Comparison of ENCODE assay signal across 10 cellular contexts in genomic region chr19:21587117-21587461, GRCh38.
A peak's percentile ranks its signal among the peaks of the same experiment; 100 is the strongest.
DNase-seq lines count a peak whose midpoint lies in the region; ATAC-seq and TF ChIP-seq lines count a peak whose summit lies in the region.
"Had no signal": no experiment of that assay in that cellular context is flagged by ENCODE, and none has a peak within 500 bp of the region (broad histone marks: within the 10 kb centered on the region; RNA-seq: fewer than 3 reads in every experiment).

No MANE protein-coding gene starts in this region.

- no peaks in the 10 kb centered on the region for H3K27me3 ChIP-seq in vagina

- H3K9me3 ChIP-seq in vagina, result no peaks in the 10 kb centered on the region

- H3K27ac ChIP-seq in vagina, result peak overlapping the region; percentile 36

- H3K4me3 ChIP-seq in vagina, result peak overlapping the region; percentile 53 to 62

- no peak for ATAC-seq in activated naive CD4-positive, alpha-beta T cell treated with anti-CD3 and anti-CD28 coated beads, Interleukin-2, amount 50 U/mL, for 72 hours

- H3K4me3 Mint-ChIP-seq in activated naive CD4-positive, alpha-beta T cell treated with anti-CD3 and anti-CD28 coated beads, Interleukin-2, amount 50 U/mL, for 24 hours, result peak overlapping the region; percentile 51
- H3K4me3 Mint-ChIP-seq in glutamatergic neuron (ENCODE audit: unreplicated experiment) (peak overlapping the region; percentile 81), neural crest cell (peak overlapping the region; percentile 61)

- H3K4me1 Mint-ChIP-seq in activated naive CD4-positive, alpha-beta T cell treated with anti-CD3 and anti-CD28 coated beads, Interleukin-2, amount 50 U/mL, for 24 hours, result peaks cover 9% of the 10 kb centered on the region
- peaks cover 1% of the 10 kb centered on the region for H3K4me1 Mint-ChIP-seq in glutamatergic neuron (ENCODE audit: low read depth, unreplicated experiment)
- H3K4me1 Mint-ChIP-seq in neural crest cell, result no peaks in the 10 kb centered on the region

- no peak for TF ChIP-seq POLR2A in vagina (IDR thresholded peaks at IDR 0.05)

- H3K36me3 Mint-ChIP-seq in activated naive CD4-positive, alpha-beta T cell treated with anti-CD3 and anti-CD28 coated beads, Interleukin-2, amount 50 U/mL, for 24 hours, result peaks cover 4% of the 10 kb centered on the region
- H3K36me3 Mint-ChIP-seq in activated naive CD4-positive, alpha-beta T cell treated with anti-CD3 and anti-CD28 coated beads, Interleukin-2, amount 50 U/mL, for 72 hours, result peaks cover 0 to 8% of the 10 kb centered on the region in 2 donors
- H3K36me3 Mint-ChIP-seq in glutamatergic neuron (ENCODE audit: unreplicated experiment) (no peaks in the 10 kb centered on the region), neural crest cell (ENCODE audit: low read depth) (no peaks in the 10 kb centered on the region)

- H3K9me3 Mint-ChIP-seq in activated naive CD4-positive, alpha-beta T cell treated with anti-CD3 and anti-CD28 coated beads, Interleukin-2, amount 50 U/mL, for 24 hours, result no peaks in the 10 kb centered on the region
- H3K9me3 Mint-ChIP-seq in activated naive CD4-positive, alpha-beta T cell treated with anti-CD3 and anti-CD28 coated beads, Interleukin-2, amount 50 U/mL, for 72 hours, result peaks cover 0 to 4% of the 10 kb centered on the region in 2 donors
- H3K9me3 Mint-ChIP-seq in glutamatergic neuron (ENCODE audit: unreplicated experiment) (peaks cover 8% of the 10 kb centered on the region), neural crest cell (peaks cover 7% of the 10 kb centered on the region)

- peaks cover 6% of the 10 kb centered on the region for H3K27me3 Mint-ChIP-seq in activated naive CD4-positive, alpha-beta T cell treated with anti-CD3 and anti-CD28 coated beads, Interleukin-2, amount 50 U/mL, for 24 hours
- H3K27me3 Mint-ChIP-seq in glutamatergic neuron (ENCODE audit: unreplicated experiment) (peaks cover 8% of the 10 kb centered on the region), neural crest cell (ENCODE audit: low read depth) (peaks cover 22% of the 10 kb centered on the region)

- TF ChIP-seq CTCF in glutamatergic neuron (IDR thresholded peaks at IDR 0.05; ENCODE audit: partially characterized antibody, unreplicated experiment) (no peak), neural crest cell (conservative IDR thresholded peaks at IDR 0.05) (no peak), vagina (IDR thresholded peaks at IDR 0.05) (no peak)

- DNase-seq in activated naive CD4-positive, alpha-beta T cell treated with anti-CD3 and anti-CD28 coated beads, Interleukin-2, amount 50 U/mL, for 72 hours (ENCODE audit: low spot score in 2 of 2), result no peak
- DNase-seq in glutamatergic neuron (no peak), neural crest cell (ENCODE audit: low read depth, low spot score) (no peak), vagina (ENCODE audit: extremely low spot score in 2 of 2) (no peak), NCI-H1436 treated with DMSO at 0.1 percent for 48 hours (lab: John Stamatoyannopoulos, UW) (no peak), GDM1 (lab: John Stamatoyannopoulos, UW) (no peak), NCI-H2029 treated with DMSO at 0.1 percent for 48 hours (lab: John Stamatoyannopoulos, UW) (no peak)
- DNase-seq: cortex of kidney, NCI-H345 had no signal

- H3K4me1 ChIP-seq in vagina, result peaks cover 7% of the 10 kb centered on the region

- intact Hi-C loops in vagina (cut with DNase I), result no loop called here

- no peaks in the 10 kb centered on the region for H3K36me3 ChIP-seq in vagina

- H3K27ac Mint-ChIP-seq in activated naive CD4-positive, alpha-beta T cell treated with anti-CD3 and anti-CD28 coated beads, Interleukin-2, amount 50 U/mL, for 24 hours, result no peak overlapping the region
- peak overlapping the region in 1 of 2 donors; percentile 64 for H3K27ac Mint-ChIP-seq in activated naive CD4-positive, alpha-beta T cell treated with anti-CD3 and anti-CD28 coated beads, Interleukin-2, amount 50 U/mL, for 72 hours
- H3K27ac Mint-ChIP-seq in glutamatergic neuron (ENCODE audit: unreplicated experiment) (peak overlapping the region; percentile 79), neural crest cell (ENCODE audit: unreplicated experiment) (no peak overlapping the region)
